In genomic region chr12:13116259-13116658, GRCh38 we compare ENCODE assay signal across 28 cellular contexts. TPM values are rescaled to one million over a fixed set of nuclear protein-coding genes. Genes with fewer than 3 reads are reported as not detected.
A peak's percentile ranks its signal among the peaks of the same experiment; 100 is the strongest.
DNase-seq lines count a peak whose midpoint lies in the region; ATAC-seq and TF ChIP-seq lines count a peak whose summit lies in the region.
"Had no signal": no experiment of that assay in that cellular context is flagged by ENCODE, and none has a peak within 500 bp of the region (broad histone marks: within the 10 kb centered on the region; RNA-seq: fewer than 3 reads in every experiment).

No MANE protein-coding gene starts in this region.

- H3K27me3 ChIP-seq in ascending aorta (no peaks in the 10 kb centered on the region), esophagus muscularis mucosa (no peaks in the 10 kb centered on the region), trophoblast cell (ENCODE audit: insufficient read depth, low read length) (no peaks in the 10 kb centered on the region)
- H3K27me3 ChIP-seq: sigmoid colon, tibial nerve had no signal

- intact Hi-C loops in ascending aorta (cut with DNase I), result loop anchor here (5.0 kb wide), 1 partner anchor 51 kb away; no protein-coding TSS in a partner anchor
- intact Hi-C loops in esophagus muscularis mucosa (cut with DNase I), result no loop called here

- ATAC-seq in esophagus mucosa, result no peak
- ATAC-seq: CD8-positive, alpha-beta T cell; SK-N-SH treated with all-trans-retinoic acid at 6 μM for 48 hours; T-helper 17 cell had no signal

- H2AK5ac ChIP-seq in trophoblast cell (ENCODE audit: low read length), result no peak overlapping the region

- no peak overlapping the region for H3K4ac ChIP-seq in trophoblast cell (ENCODE audit: low read depth, low read length)

- H3K14ac ChIP-seq in trophoblast cell (ENCODE audit: low read length), result no peak overlapping the region

- no peaks in the 10 kb centered on the region for H3K79me2 ChIP-seq in trophoblast cell (ENCODE audit: control insufficient read depth, insufficient read depth, low read length, poor library complexity)

- no peak overlapping the region for H3K23ac ChIP-seq in trophoblast cell (ENCODE audit: low read length)

- no peak overlapping the region for H3K9ac ChIP-seq in trophoblast cell (ENCODE audit: low read length)
- H3K9ac ChIP-seq: KMS-11 had no signal

- H4K12ac ChIP-seq in trophoblast cell (ENCODE audit: low read depth, low read length), result no peak overlapping the region

- no peak for TF ChIP-seq POLR2A in esophagus muscularis mucosa (IDR thresholded peaks at IDR 0.05; ENCODE audit: low read depth)

- peak overlapping the region; percentile 5 for H2BK120ac ChIP-seq in trophoblast cell (ENCODE audit: insufficient read depth, low read length, poor library complexity)

- H3K36me3 ChIP-seq in ascending aorta, result no peaks in the 10 kb centered on the region
- H3K36me3 ChIP-seq in esophagus muscularis mucosa, result no peaks in the 10 kb centered on the region
- no peaks in the 10 kb centered on the region for H3K36me3 ChIP-seq in trophoblast cell (ENCODE audit: control insufficient read depth in 1 of 2, insufficient read depth in 2 of 2, low read length in 2 of 2)
- H3K36me3 ChIP-seq: BE2C, sigmoid colon, tibial nerve had no signal

- H3K4me1 ChIP-seq in ascending aorta, result peaks cover 0 to 9% of the 10 kb centered on the region in 2 donors
- peaks cover 0 to 12% (median 4%) of the 10 kb centered on the region in 4 donors for H3K4me1 ChIP-seq in esophagus muscularis mucosa
- peaks cover 4 to 18% of the 10 kb centered on the region in 2 experiments for H3K4me1 ChIP-seq in trophoblast cell (ENCODE audit: control insufficient read depth in 1 of 2, insufficient read depth in 2 of 2, low read length in 2 of 2)
- H3K4me1 ChIP-seq: BE2C, sigmoid colon had no signal

- peak overlapping the region; percentile 70 for H2BK5ac ChIP-seq in trophoblast cell (ENCODE audit: low read depth, low read length, poor library complexity)

- H2AFZ ChIP-seq in trophoblast cell (ENCODE audit: insufficient read depth, low read length, poor library complexity), result no peak overlapping the region

- H3K4me3 ChIP-seq in ascending aorta (no peak overlapping the region), esophagus muscularis mucosa (no peak overlapping the region), trophoblast cell (ENCODE audit: low read depth, low read length) (no peak overlapping the region)
- H3K4me3 ChIP-seq: sigmoid colon, tibial nerve had no signal

- H3K9me3 ChIP-seq in ascending aorta (no peaks in the 10 kb centered on the region), esophagus muscularis mucosa (no peaks in the 10 kb centered on the region), trophoblast cell (ENCODE audit: insufficient read depth, low read depth, low read length) (peaks cover 2% of the 10 kb centered on the region)
- H3K9me3 ChIP-seq: BE2C, sigmoid colon, tibial nerve had no signal

- H3K27ac ChIP-seq in ascending aorta (peak overlapping the region; percentile 61 to 72), esophagus muscularis mucosa (replicated peaks in 1 of 4) (peak overlapping the region in 3 of 4 donors; percentile 8 to 31 (median 28)), trophoblast cell (ENCODE audit: low read depth, low read length) (no peak overlapping the region)
- H3K27ac ChIP-seq: HL-60, KMS-11 had no signal

- H2BK12ac ChIP-seq in trophoblast cell (ENCODE audit: low read length), result no peak overlapping the region

- H4K91ac ChIP-seq in trophoblast cell (ENCODE audit: low read depth, low read length), result no peak overlapping the region

- TF ChIP-seq EP300 in esophagus muscularis mucosa (IDR thresholded peaks at IDR 0.05), result no peak

- TF ChIP-seq CTCF in ascending aorta (IDR thresholded peaks at IDR 0.05) (no peak), esophagus muscularis mucosa (IDR thresholded peaks at IDR 0.05) (no peak)

- 83% methylated on average over 7 of the region's 7 CpGs for WGBS in esophagus muscularis mucosa
- no CpG with 5 or more reads among the region's 7 CpGs for WGBS in trophoblast cell (ENCODE audit: extremely low coverage, insufficient coverage, insufficient read length)

- H4K8ac ChIP-seq in trophoblast cell (ENCODE audit: low read depth, low read length), result peak overlapping the region; percentile 3

- H3K18ac ChIP-seq in trophoblast cell (ENCODE audit: low read length), result no peak overlapping the region

- H3K79me1 ChIP-seq in trophoblast cell (ENCODE audit: low read length), result no peaks in the 10 kb centered on the region

- peak in 1 of 2 donors; percentile 72 for DNase-seq in ascending aorta (ENCODE audit: low spot score in 2 of 2)
- no peak for DNase-seq in esophagus muscularis mucosa (ENCODE audit: extremely low spot score)
- DNase-seq in kidney glomerular epithelial cell (lab: John Stamatoyannopoulos, UW), result peak; percentile 44
- DNase-seq in trophoblast cell, result peak in 1 of 2 donors; percentile 74
- DNase-seq in hippocampal formation (lab: John Stamatoyannopoulos, UW), result no peak
- DNase-seq in NCI-H69 (lab: John Stamatoyannopoulos, UW), result no peak
- no peak for DNase-seq in NCI-H1930 (lab: John Stamatoyannopoulos, UW)
- DNase-seq: ACHN; activated CD4-positive, alpha-beta memory T cell treated with anti-CD3 and anti-CD28 coated beads, Interleukin-2, amount 10 ng/mL, durations not matched to agents 7 days and 5 days; activated CD4-positive, alpha-beta T cell treated with anti-CD3 and anti-CD28 coated beads for 1 hour; activated CD8-positive, alpha-beta memory T cell treated with anti-CD3 and anti-CD28 coated beads, Interleukin-2, amount 50 U/mL, for 4 hours; activated naive CD4-positive, alpha-beta T cell treated with Interleukin-2 at 50 U/mL for 16 hours; BE2C; CD8-positive, alpha-beta T cell; cerebellar nuclear complex; H9; NCI-H2029; NCI-H524 treated with DMSO at 0.1 percent for 48 hours; sigmoid colon; stimulated activated CD4-positive, alpha-beta T cell treated with anti-CD3 and anti-CD28 coated beads, Interleukin-4, amount 100 ng/mL, for 1 hour; T-helper 17 cell had no signal

- no peak overlapping the region for H3K4me2 ChIP-seq in trophoblast cell (ENCODE audit: low read length)
- H3K4me2 ChIP-seq: KMS-11 had no signal

RNA-seq across cellular contexts. Expression of gene GSG1, which starts 12.8 kb away (rescaled TPM):
- total RNA-seq in ascending aorta (not detected), esophagus muscularis mucosa (not detected), esophagus mucosa (not detected)
- 0.03 TPM in 1 of 2 replicates, not detected in the other for polyA plus RNA-seq in trophoblast cell (2013)
- total RNA-seq: activated CD4-positive, alpha-beta memory T cell treated with anti-CD3 and anti-CD28 coated beads, Interleukin-2, amount 10 ng/mL, durations not matched to agents 7 days and 5 days; CD8-positive, alpha-beta T cell; glomerular endothelial cell; kidney epithelial cell; sigmoid colon; T-helper 17 cell; tibial nerve had no signal
- polyA plus RNA-seq: sigmoid colon had no signal
